ENCODE assay signal across 18 cellular contexts in the genomic region with DNA sequence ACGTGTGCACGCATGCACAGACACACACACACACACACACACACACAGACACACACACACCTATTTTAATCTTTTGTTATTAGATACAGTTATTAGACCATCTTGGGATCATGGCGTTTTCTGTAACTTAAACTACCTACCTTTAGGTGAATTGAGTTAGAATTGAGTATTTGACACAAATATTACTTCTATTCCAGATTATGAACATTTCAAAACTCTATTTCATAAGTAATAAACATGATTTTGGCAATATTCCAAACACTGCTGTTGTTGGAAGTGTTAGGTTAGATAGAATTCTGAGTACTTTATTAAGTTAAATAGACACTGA.
DNase-seq lines count a peak whose midpoint lies in the region; ATAC-seq, FAIRE-seq and TF ChIP-seq lines count a peak whose summit lies in the region.
"Had no signal": no experiment of that assay in that cellular context is flagged by ENCODE, and none has a peak within 500 bp of the region (broad histone marks: within the 10 kb centered on the region; RNA-seq: fewer than 3 reads in every experiment).

No MANE protein-coding gene starts in this region.

- intact Hi-C loops in ascending aorta (cut with DNase I): no loop called here
- intact Hi-C loops in mucosa of descending colon (cut with DNase I, micrococcal nuclease): loop anchor here in 1 of 2 donors (10.0 kb wide), 2 partner anchors 61 to 171 kb away; partner anchors contain the start of gene GLCE

- no peak overlapping the region for H3K4me3 Mint-ChIP-seq in HFFc6
- H3K4me3 Mint-ChIP-seq in neural crest cell: no peak overlapping the region
- H3K4me3 Mint-ChIP-seq: CD4-positive, alpha-beta T cell had no signal

- H3K36me3 ChIP-seq in ascending aorta (peaks cover 0 to 3% of the 10 kb centered on the region in 2 donors), mucosa of descending colon (ENCODE audit: low read depth) (no peaks in the 10 kb centered on the region)

- TF ChIP-seq RAD21 in A549 (conservative IDR thresholded peaks at IDR 0.05 in 1 of 2, IDR thresholded peaks at IDR 0.05 in 1 of 2): no peak; a peak in 1 of 5 replicates

- no peaks in the 10 kb centered on the region for H3K27me3 ChIP-seq in ascending aorta
- H3K27me3 ChIP-seq: BE2C had no signal

- H3K36me3 Mint-ChIP-seq in HFFc6 (ENCODE audit: low read depth): peaks cover 11% of the 10 kb centered on the region
- H3K36me3 Mint-ChIP-seq in neural crest cell (ENCODE audit: low read depth): peaks cover 17% of the 10 kb centered on the region

- H3K4me3 ChIP-seq in A549 (no peak overlapping the region), ascending aorta (no peak overlapping the region), mucosa of descending colon (no peak overlapping the region)
- H3K4me3 ChIP-seq: GM23248, SK-N-MC had no signal

- CTCF ChIA-PET in A549 (lab: Yijun Ruan, JAX): interaction anchor here (0.7 to 5.9 kb wide), 9 partner anchors 55 to 168 kb away, joined by 3 to 49 read pairs (median 4); partner anchors contain the start of gene GLCE

- TF ChIP-seq CTCF in A549 (IDR thresholded peaks at IDR 0.05) (peak; percentile 24; the same call in 2 of the 3 replicates), HFFc6 (IDR thresholded peaks at IDR 0.05) (peak; percentile 51; the same call in 1 of the 2 replicates), ascending aorta (IDR thresholded peaks at IDR 0.05) (peak in 2 of 3 experiments; percentile 3 to 5), neural crest cell (conservative IDR thresholded peaks at IDR 0.05) (peak; percentile 40), mucosa of descending colon (IDR thresholded peaks at IDR 0.05) (no peak)

- no peaks in the 10 kb centered on the region for H3K4me1 Mint-ChIP-seq in HFFc6 (ENCODE audit: low read depth)
- H3K4me1 Mint-ChIP-seq in neural crest cell: no peaks in the 10 kb centered on the region

- POLR2A ChIA-PET in A549 (lab: Yijun Ruan, JAX): no interaction called here

- ATAC-seq in A549 (no peak), mucosa of descending colon (no peak), HG03097 (IDR thresholded peaks at IDR 0.05; ENCODE audit: low FRiP score, unreplicated experiment) (no peak)

- H3K4me2 ChIP-seq in A549: no peak overlapping the region

- H3K9me3 ChIP-seq in A549 (peaks cover 16% of the 10 kb centered on the region; the same call in 1 of the 3 replicates), ascending aorta (peaks cover 5 to 16% of the 10 kb centered on the region in 2 donors), mucosa of descending colon (no peaks in the 10 kb centered on the region)
- H3K9me3 ChIP-seq: BE2C had no signal

- 56% methylated on average over 3 of the region's 3 CpGs for WGBS in A549 (ENCODE audit: missing lambda C conversion rate)

- TF ChIP-seq EP300 in A549 (IDR thresholded peaks at IDR 0.05): no peak

- no peak for DNase-seq in A549 (ENCODE audit: low read depth in 1 of 2, low spot score in 1 of 2)
- DNase-seq in HFFc6: no peak
- no peak for DNase-seq in ascending aorta (ENCODE audit: low spot score in 2 of 2)
- DNase-seq in neural crest cell (ENCODE audit: low read depth, low spot score): no peak
- DNase-seq in mucosa of descending colon: no peak
- no peak for DNase-seq in cerebellar cortex (ENCODE audit: low spot score)
- DNase-seq: BE2C; CD4-positive, alpha-beta T cell; DMS 273 treated with DMSO at 0.1 percent for 48 hours; DND-41; NCI-H1048; NCI-H1417 treated with DMSO at 0.1 percent for 48 hours; NCI-H187; NCI-H2107 had no signal

- H3K9me3 Mint-ChIP-seq in HFFc6 (peaks cover 7% of the 10 kb centered on the region; the same call in 1 of the 2 replicates), neural crest cell (peaks cover 7% of the 10 kb centered on the region)

- no peak overlapping the region for H3K27ac Mint-ChIP-seq in HFFc6
- no peak overlapping the region for H3K27ac Mint-ChIP-seq in neural crest cell (ENCODE audit: unreplicated experiment)
- H3K27ac Mint-ChIP-seq: CD4-positive, alpha-beta T cell had no signal

- FAIRE-seq in A549 (lab: Jason Lieb, UNC): peak; percentile 98
- FAIRE-seq: GM12891 had no signal

- no peak overlapping the region for H3K27ac ChIP-seq in A549
- H3K27ac ChIP-seq in ascending aorta: no peak overlapping the region
- H3K27ac ChIP-seq: GM23248 had no signal

- H3K27me3 Mint-ChIP-seq in HFFc6 (ENCODE audit: insufficient read depth): no peaks in the 10 kb centered on the region
- H3K27me3 Mint-ChIP-seq in neural crest cell (ENCODE audit: low read depth): no peaks in the 10 kb centered on the region
- H3K27me3 Mint-ChIP-seq: CD4-positive, alpha-beta T cell had no signal

- peaks cover 3% of the 10 kb centered on the region; the same call in 1 of the 3 replicates for H3K4me1 ChIP-seq in A549
- no peaks in the 10 kb centered on the region for H3K4me1 ChIP-seq in ascending aorta
- H3K4me1 ChIP-seq in mucosa of descending colon (ENCODE audit: low read depth): peaks cover 25% of the 10 kb centered on the region
- H3K4me1 ChIP-seq: BE2C had no signal

- no peak for TF ChIP-seq POLR2A in A549 (IDR thresholded peaks at IDR 0.05; ENCODE audit: low read length)

TF ChIP-seq in A549, 52 proteins besides CTCF, POLR2A, EP300 and RAD21:
- TF ChIP-seq JUNB (IDR thresholded peaks at IDR 0.05) (no peak), CHD4 (IDR thresholded peaks at IDR 0.05; ENCODE audit: borderline replicate concordance) (no peak), ZNF302 (CRISPR knock-in tag; IDR thresholded peaks at IDR 0.05) (no peak), CBX8 (IDR thresholded peaks at IDR 0.05) (no peak), SMC3 (IDR thresholded peaks at IDR 0.05) (no peak), FOSL2 (IDR thresholded peaks at IDR 0.05) (no peak), FOSL2 (CRISPR knock-in tag; IDR thresholded peaks at IDR 0.05) (no peak), HOXB13 (CRISPR knock-in tag; IDR thresholded peaks at IDR 0.05; ENCODE audit: low read depth) (no peak), HES2 (IDR thresholded peaks at IDR 0.05) (no peak), USF2 (IDR thresholded peaks at IDR 0.05) (no peak), HMGXB4 (CRISPR knock-in tag; IDR thresholded peaks at IDR 0.05; ENCODE audit: borderline replicate concordance) (no peak)
